Comparison of ENCODE assay signal across 11 cellular contexts in the genomic region with DNA sequence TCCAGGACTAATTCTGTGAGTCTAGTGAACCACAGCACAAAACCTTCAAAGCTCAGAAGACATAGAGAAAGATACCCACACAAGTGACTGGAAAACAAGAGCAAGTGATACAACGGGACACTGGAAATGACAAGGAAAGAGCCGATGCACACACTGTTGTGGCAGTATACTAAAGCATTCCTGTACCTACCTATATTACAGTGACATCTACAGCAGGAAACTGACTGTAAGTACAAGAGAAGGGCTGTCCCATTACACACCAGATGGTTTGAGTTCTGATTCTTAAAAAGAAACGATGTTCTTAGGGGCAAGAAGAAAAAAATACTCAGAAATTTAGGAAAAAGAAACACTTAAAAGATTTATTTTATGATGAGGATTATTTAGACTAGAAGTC. TPM values are rescaled to one million over a fixed set of nuclear protein-coding genes. Genes with fewer than 3 reads are reported as not detected.
DNase-seq lines count a peak whose midpoint lies in the region; ATAC-seq, FAIRE-seq and TF ChIP-seq lines count a peak whose summit lies in the region.
"Had no signal": no experiment of that assay in that cellular context is flagged by ENCODE, and none has a peak within 500 bp of the region (broad histone marks: within the 10 kb centered on the region; RNA-seq: fewer than 3 reads in every experiment).

No MANE protein-coding gene starts in this region.

- DNase-seq in LNCaP clone FGC (ENCODE audit: low read depth) (no peak), pancreas (no peak), NCI-H82 (lab: John Stamatoyannopoulos, UW) (no peak), epidermal melanocyte (ENCODE audit: insufficient read length, low spot score) (no peak)
- DNase-seq in central memory CD8-positive, alpha-beta T cell (ENCODE audit: low spot score in 2 of 2) = no peak
- DNase-seq: NCI-H1092 had no signal

- FAIRE-seq in pancreas (lab: Jason Lieb, UNC) = no peak
- FAIRE-seq: endometrium, H1 had no signal

- intact Hi-C loops in pancreas (cut with DNase I) = no loop called here

- TF ChIP-seq CTCF in C4-2B (conservative IDR thresholded peaks at IDR 0.05) (no peak), LNCaP clone FGC (IDR thresholded peaks at IDR 0.05; ENCODE audit: control insufficient read depth, extremely low read depth, insufficient read depth) (no peak), pancreas (IDR thresholded peaks at IDR 0.05) (no peak)

- WGBS in pancreas, 2 donors = 54 to 62% methylated on average over 3 of the region's 3 CpGs

- H3K4me3 Mint-ChIP-seq in central memory CD8-positive, alpha-beta T cell = peak overlapping the region; percentile 52

- no peaks in the 10 kb centered on the region for H3K27me3 Mint-ChIP-seq in central memory CD8-positive, alpha-beta T cell

- H3K9me3 ChIP-seq in pancreas = no peaks in the 10 kb centered on the region

- H3K27me3 ChIP-seq in pancreas = no peaks in the 10 kb centered on the region

- H3K36me3 ChIP-seq in pancreas = no peaks in the 10 kb centered on the region

- H3K36me3 Mint-ChIP-seq in central memory CD8-positive, alpha-beta T cell (ENCODE audit: insufficient read depth) = peaks cover 18% of the 10 kb centered on the region

- peaks cover 65% of the 10 kb centered on the region for H3K4me1 Mint-ChIP-seq in central memory CD8-positive, alpha-beta T cell

- peaks cover 6% of the 10 kb centered on the region for H3K9me3 Mint-ChIP-seq in central memory CD8-positive, alpha-beta T cell

- H3K27ac ChIP-seq in C4-2B (peak overlapping the region; percentile 77), pancreas (peak overlapping the region; percentile 13 to 88 (median 54))

- H3K4me3 ChIP-seq in LNCaP clone FGC (ENCODE audit: low read depth, low read length) = peak overlapping the region; percentile 31
- H3K4me3 ChIP-seq in pancreas = no peak overlapping the region

- H3K4me1 ChIP-seq in pancreas = peaks cover 49 to 61% (median 59%) of the 10 kb centered on the region in 3 donors

- H3K27ac Mint-ChIP-seq in central memory CD8-positive, alpha-beta T cell (ENCODE audit: low read depth) = peak overlapping the region; percentile 92

- peak; percentile 50 for ATAC-seq in central memory CD8-positive, alpha-beta T cell (replicated peaks; ENCODE audit: extremely low read depth, poor library complexity, severe bottlenecking)
- ATAC-seq in pancreas (peak in 2 of 4 donors; percentile 17 to 42), GM18520 (IDR thresholded peaks at IDR 0.05; ENCODE audit: unreplicated experiment) (no peak), HG03139 (IDR thresholded peaks at IDR 0.05; ENCODE audit: unreplicated experiment) (no peak)

RNA-seq across cellular contexts. Expression of gene TMEM245, which starts 18.5 kb away (rescaled TPM):
- total RNA-seq in pancreas = 10 to 100 TPM; 19.1 to 34.1 (median 24.1) TPM
- polyA plus RNA-seq in pancreas = 10 to 100 TPM in 1 of 2 donors, 1 to 10 TPM in 1; 4.9 to 14.4 TPM
